ENCODE assay signal across 1 cellular context in the genomic region with DNA sequence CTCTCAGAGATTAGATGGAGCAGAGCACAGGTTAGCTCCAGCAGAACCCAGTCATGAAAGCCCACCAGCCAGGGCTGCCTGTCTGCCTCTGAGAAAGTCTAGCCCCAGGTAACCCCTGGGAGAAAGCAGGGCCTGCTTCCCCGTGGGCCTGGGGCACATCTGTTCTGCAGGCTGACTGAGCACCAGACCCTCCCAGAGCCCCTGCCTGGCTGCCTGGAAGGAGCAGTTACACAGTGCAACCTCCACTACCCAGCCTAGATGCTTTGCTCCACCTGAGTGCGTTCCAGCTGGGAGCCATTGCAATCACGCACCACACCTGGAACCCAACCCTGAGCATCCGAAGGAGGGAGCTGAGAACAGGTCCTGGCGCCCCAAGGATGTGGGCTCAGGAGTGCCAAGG.
TF ChIP-seq lines count a peak whose summit lies in the region.

No MANE protein-coding gene starts in this region.

TF ChIP-seq in H1, 55 proteins besides CTCF, POLR2A, EP300 and RAD21:
- TF ChIP-seq SP2 (IDR thresholded peaks at IDR 0.05; ENCODE audit: low read length): no peak
- TF ChIP-seq CBX8 (IDR thresholded peaks at IDR 0.05; ENCODE audit: borderline replicate concordance, low read depth, low read length): no peak
- TF ChIP-seq FOSL1 (IDR thresholded peaks at IDR 0.05; ENCODE audit: insufficient read depth, low read depth, low read length): no peak
- no peak for TF ChIP-seq EZH2 (IDR thresholded peaks at IDR 0.05; ENCODE audit: low read depth, low read length, severe bottlenecking)
- TF ChIP-seq SUZ12 (IDR thresholded peaks at IDR 0.05; ENCODE audit: low read length): no peak
